1 cellular context compared by ENCODE assay signal in the genomic region with DNA sequence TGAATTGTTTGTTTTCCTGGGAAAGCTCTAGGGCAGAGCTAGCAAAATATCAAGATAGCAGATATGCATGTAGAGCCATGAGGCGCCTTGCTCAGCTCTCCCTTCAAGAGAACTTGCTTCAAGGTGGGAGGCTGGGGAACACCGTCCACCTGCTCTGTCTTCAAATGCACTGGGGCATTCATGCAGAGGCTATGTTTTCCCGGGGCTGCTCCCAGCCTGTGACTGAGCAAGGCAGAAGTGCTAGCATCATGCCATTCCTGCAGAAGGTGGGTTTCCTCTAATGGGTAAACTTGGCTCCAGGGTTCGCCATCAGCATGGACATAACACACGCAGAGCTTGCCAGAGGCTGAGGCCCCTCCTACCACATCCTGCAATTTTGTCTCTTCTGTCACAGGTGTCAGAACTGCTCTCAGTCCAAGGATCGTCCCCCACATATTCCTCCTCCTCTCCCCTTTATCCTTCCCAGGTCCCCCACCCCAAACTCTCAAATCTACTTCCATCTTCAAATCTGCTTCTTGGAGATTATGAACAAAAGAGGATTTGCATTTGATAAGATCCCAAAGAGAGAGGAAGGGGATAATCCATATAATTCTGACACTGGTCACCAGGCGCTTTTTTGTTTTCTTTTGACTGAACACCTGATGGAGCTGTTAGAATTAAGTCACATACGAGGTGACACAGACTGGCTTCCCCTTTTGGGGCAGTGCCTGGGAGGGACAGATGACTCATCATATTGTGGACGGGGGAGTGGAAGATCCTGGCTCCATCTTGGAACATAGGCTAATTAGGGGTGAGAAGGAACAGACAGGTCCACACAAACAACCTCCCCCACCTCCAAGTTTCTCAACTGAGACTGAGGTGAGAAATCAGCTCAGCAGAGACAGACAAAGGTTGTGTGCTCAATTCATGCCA.
TF ChIP-seq lines count a peak whose summit lies in the region.

No MANE protein-coding gene starts in this region.

TF ChIP-seq in SK-N-SH, 30 proteins besides CTCF, POLR2A, EP300 and RAD21 (continued from another document):
- TF ChIP-seq PBX3 (IDR thresholded peaks at IDR 0.05): no peak
